16 cellular contexts compared by ENCODE assay signal in genomic region chr17:44915321-44915726, GRCh38. TPM values are rescaled to one million over a fixed set of nuclear protein-coding genes. Genes with fewer than 3 reads are reported as not detected.
DNase-seq lines count a peak whose midpoint lies in the region; ATAC-seq and TF ChIP-seq lines count a peak whose summit lies in the region.
"Had no signal": no experiment of that assay in that cellular context is flagged by ENCODE, and none has a peak within 500 bp of the region (broad histone marks: within the 10 kb centered on the region; RNA-seq: fewer than 3 reads in every experiment).

TSS of gene GFAP (minus strand) at chr17:44915500. CDS start at chr17:44915486, 14 bp downstream.

- H3K9me3 Mint-ChIP-seq in endodermal cell (no peaks in the 10 kb centered on the region), neural progenitor cell (no peaks in the 10 kb centered on the region)
- H3K9me3 Mint-ChIP-seq: activated T-helper 1 cell treated with anti-CD3 and anti-CD28 coated beads, Interleukin-12 subunit alpha, Interleukin-12 subunit beta, Interleukin-2, Interleukin-4 antibody, amounts not matched to agents 30 ng/mL and 10 ng/mL and 1 ng/mL, durations not matched to agents 14 hours and 24 hours and 36 hours; CD4-positive, CD25-positive, alpha-beta regulatory T cell had no signal

- intact Hi-C loops in adrenal gland (cut with DNase I): loop anchor here in 1 of 2 donors (10.0 kb wide), 1 partner anchor 189 kb away; no protein-coding TSS in a partner anchor

- H3K79me2 ChIP-seq in neural progenitor cell (ENCODE audit: low read depth): no peaks in the 10 kb centered on the region

- H3K4me1 Mint-ChIP-seq in endodermal cell (no peaks in the 10 kb centered on the region), neural progenitor cell (peaks cover 20% of the 10 kb centered on the region)

- no peaks in the 10 kb centered on the region for H3K36me3 Mint-ChIP-seq in endodermal cell (ENCODE audit: low read depth)
- H3K36me3 Mint-ChIP-seq in neural progenitor cell: no peaks in the 10 kb centered on the region
- H3K36me3 Mint-ChIP-seq: CD4-positive, CD25-positive, alpha-beta regulatory T cell had no signal

- no peaks in the 10 kb centered on the region for H4K20me1 ChIP-seq in neural progenitor cell (ENCODE audit: low read depth)

- H3K4me3 Mint-ChIP-seq in endodermal cell (no peak within 1 kb of the TSS), neural progenitor cell (no peak within 1 kb of the TSS)
- H3K4me3 Mint-ChIP-seq: activated T-helper 1 cell treated with anti-CD3 and anti-CD28 coated beads, Interleukin-12 subunit alpha, Interleukin-12 subunit beta, Interleukin-2, Interleukin-4 antibody, amounts not matched to agents 30 ng/mL and 10 ng/mL and 1 ng/mL, durations not matched to agents 14 hours and 24 hours and 36 hours had no signal

- no peak for TF ChIP-seq POLR2A in adrenal gland (IDR thresholded peaks at IDR 0.05)

- H3K27me3 ChIP-seq in adrenal gland (no peaks in the 10 kb centered on the region), endodermal cell (ENCODE audit: control insufficient read depth, insufficient read depth, low read length, poor library complexity, severe bottlenecking) (peaks cover 32% of the 10 kb centered on the region), neural progenitor cell (peaks cover 45% of the 10 kb centered on the region), thoracic aorta (replicated peaks; ENCODE audit: insufficient read depth) (no peaks in the 10 kb centered on the region)

- WGBS in adrenal gland, 4 donors: 67 to 91% (median 86%) methylated on average over 1 to 17 of the region's 17 CpGs
- WGBS in endodermal cell (ENCODE audit: insufficient coverage in 1 of 2, insufficient read length in 1 of 2), 2 experiments: 91 to 95% methylated on average over 8 to 17 of the region's 17 CpGs

- H3F3A ChIP-seq in neural progenitor cell (ENCODE audit: low read depth): peaks cover 2% of the 10 kb centered on the region

- no peak within 1 kb of the TSS for H3K4me2 ChIP-seq in neural progenitor cell

- H3K27ac ChIP-seq in adrenal gland: peak within 1 kb of the TSS in 3 of 5 donors; percentile 8 to 78 (median 22)
- peak within 1 kb of the TSS; percentile 22 for H3K27ac ChIP-seq in endodermal cell (ENCODE audit: low read depth, low read length)
- no peak within 1 kb of the TSS for H3K27ac ChIP-seq in neural progenitor cell
- peak within 1 kb of the TSS; percentile 75 to 81 for H3K27ac ChIP-seq in thoracic aorta

- no peak within 1 kb of the TSS for H3K27ac Mint-ChIP-seq in endodermal cell
- peak within 1 kb of the TSS; percentile 79 for H3K27ac Mint-ChIP-seq in neural progenitor cell
- H3K27ac Mint-ChIP-seq: activated T-helper 1 cell treated with anti-CD3 and anti-CD28 coated beads, Interleukin-12 subunit alpha, Interleukin-12 subunit beta, Interleukin-2, Interleukin-4 antibody, amounts not matched to agents 30 ng/mL and 10 ng/mL and 1 ng/mL, durations not matched to agents 14 hours and 24 hours and 36 hours; CD4-positive, CD25-positive, alpha-beta regulatory T cell had no signal

- no peaks in the 10 kb centered on the region for H3K9me3 ChIP-seq in adrenal gland (replicated peaks in 1 of 3)
- H3K9me3 ChIP-seq in endodermal cell (ENCODE audit: control insufficient read depth, low read length): no peaks in the 10 kb centered on the region
- no peaks in the 10 kb centered on the region for H3K9me3 ChIP-seq in neural progenitor cell (ENCODE audit: low read depth)
- no peaks in the 10 kb centered on the region for H3K9me3 ChIP-seq in thoracic aorta

- H3K27me3 Mint-ChIP-seq in endodermal cell (ENCODE audit: insufficient read depth): peaks cover 53% of the 10 kb centered on the region
- peaks cover 18% of the 10 kb centered on the region for H3K27me3 Mint-ChIP-seq in neural progenitor cell (ENCODE audit: insufficient read depth, low read depth)

- DNase-seq in adrenal gland (peak in 1 of 7 donors; percentile 18), endodermal cell (no peak), neural progenitor cell (ENCODE audit: low spot score) (no peak), thoracic aorta (ENCODE audit: low spot score) (no peak), AG08395 (ENCODE audit: low spot score) (no peak)
- DNase-seq in effector CD4-positive, alpha-beta T cell: no peak
- DNase-seq: activated CD4-positive, alpha-beta T cell treated with anti-CD3 and anti-CD28 coated beads, Interleukin-2, amount 50 U/mL, for 1 hour; CD4-positive, CD25-positive, alpha-beta regulatory T cell; glutamatergic neuron; NCI-H2081; NCI-H748 treated with DMSO at 0.1 percent for 48 hours; stimulated activated CD4-positive, alpha-beta T cell treated with anti-CD3 and anti-CD28 coated beads, Interleukin-15, amount 100 ng/mL, for 24 hours; T-helper 9 cell had no signal

- TF ChIP-seq CTCF in adrenal gland (IDR thresholded peaks at IDR 0.05) (no peak), endodermal cell (conservative IDR thresholded peaks at IDR 0.05) (no peak), neural progenitor cell (IDR thresholded peaks at IDR 0.05) (no peak), thoracic aorta (IDR thresholded peaks at IDR 0.05) (no peak)

- H3K36me3 ChIP-seq in adrenal gland (replicated peaks in 1 of 2) (no peaks in the 10 kb centered on the region), endodermal cell (ENCODE audit: control insufficient read depth, insufficient read depth, low read length) (no peaks in the 10 kb centered on the region), neural progenitor cell (no peaks in the 10 kb centered on the region), thoracic aorta (no peaks in the 10 kb centered on the region)

- no peak within 1 kb of the TSS for H2AFZ ChIP-seq in neural progenitor cell (replicated peaks)

- H3K9ac ChIP-seq in endodermal cell (ENCODE audit: extremely low read depth, low read length, poor library complexity, severe bottlenecking) (no peak within 1 kb of the TSS), neural progenitor cell (no peak within 1 kb of the TSS)

- H3K4me1 ChIP-seq in adrenal gland (replicated peaks in 1 of 2): peaks cover 9 to 27% of the 10 kb centered on the region in 2 donors
- H3K4me1 ChIP-seq in endodermal cell (ENCODE audit: control insufficient read depth, insufficient read depth, low read length): no peaks in the 10 kb centered on the region
- H3K4me1 ChIP-seq in neural progenitor cell: peaks cover 6% of the 10 kb centered on the region
- H3K4me1 ChIP-seq in thoracic aorta (ENCODE audit: control insufficient read depth in 1 of 2, low read depth in 2 of 2): peaks cover 13 to 45% of the 10 kb centered on the region in 2 donors

- no peak for ATAC-seq in thoracic aorta (ENCODE audit: insufficient number of reproducible peaks, low FRiP score, low read depth)
- no peak for ATAC-seq in HG02678 (IDR thresholded peaks at IDR 0.05; ENCODE audit: unreplicated experiment)

- no peak within 1 kb of the TSS for H3K4me3 ChIP-seq in adrenal gland
- H3K4me3 ChIP-seq in endodermal cell (ENCODE audit: low read length): no peak within 1 kb of the TSS
- no peak within 1 kb of the TSS for H3K4me3 ChIP-seq in neural progenitor cell
- H3K4me3 ChIP-seq in thoracic aorta: peak within 1 kb of the TSS; percentile 17

RNA-seq across cellular contexts. Expression of gene GFAP, which starts in this region (rescaled TPM):
- total RNA-seq in adrenal gland: 1 to 10 TPM in 6 of 8 donors, under 1 TPM in 1, not detected in 1; 0.88 to 9.1 (median 1.6) TPM
- 1 to 10 TPM in 1 of 3 donors, under 1 TPM in 2; 0.62 to 3.2 (median 0.98) TPM for polyA plus RNA-seq in adrenal gland
- total RNA-seq in endodermal cell: under 1 TPM in 1 of 2 donors, not detected in 1; 0.35 TPM
- polyA plus RNA-seq in endodermal cell (2013, experiment 1 of 2): 0.11 TPM
- 0.83 TPM for polyA plus RNA-seq in endodermal cell (2013, experiment 2 of 2)
- 0.45 and 0.46 TPM in 2 replicates for total RNA-seq in neural progenitor cell (ENCODE audit: low replicate concordance)
- total RNA-seq in thoracic aorta: 10 to 100 TPM in 1 of 2 donors, not detected in 1; 14.6 TPM
- total RNA-seq: activated T-helper 1 cell treated with anti-CD3 and anti-CD28 coated beads, Interleukin-12 subunit alpha, Interleukin-12 subunit beta, Interleukin-2, Interleukin-4 antibody, amounts not matched to agents 30 ng/mL and 10 ng/mL and 1 ng/mL, durations not matched to agents 14 hours and 24 hours and 36 hours; CD4-positive, CD25-positive, alpha-beta regulatory T cell; M059J had no signal
- polyA plus RNA-seq: CD4-positive, CD25-positive, alpha-beta regulatory T cell had no signal
